In the genomic region with DNA sequence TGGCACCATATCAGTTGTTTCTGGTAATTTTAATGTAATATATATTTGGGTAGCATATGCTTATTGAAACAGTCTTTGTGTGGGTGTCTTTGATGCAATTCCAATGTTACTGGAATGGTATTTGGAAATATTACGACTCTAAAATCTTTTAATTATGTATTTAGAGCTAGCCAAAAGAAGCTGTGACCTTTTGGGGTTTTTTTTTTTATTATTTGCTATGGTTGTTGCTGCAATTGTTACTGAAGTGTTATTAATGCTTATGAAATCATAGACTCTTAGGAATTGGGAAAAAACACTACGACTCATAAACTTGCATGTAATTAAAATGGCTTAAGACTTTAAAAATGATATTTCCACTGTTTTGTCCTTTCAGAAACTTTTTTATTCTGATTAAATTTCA, we compare ENCODE assay signal across 24 cellular contexts.
A peak's percentile ranks its signal among the peaks of the same experiment; 100 is the strongest.
DNase-seq lines count a peak whose midpoint lies in the region; ATAC-seq and FAIRE-seq lines count a peak whose summit lies in the region.
"Had no signal": no experiment of that assay in that cellular context is flagged by ENCODE, and none has a peak within 500 bp of the region (broad histone marks: within the 10 kb centered on the region; RNA-seq: fewer than 3 reads in every experiment).

No MANE protein-coding gene starts in this region.

- WGBS in right cardiac atrium = 61% methylated on average over 2 of the region's 2 CpGs

- DNase-seq in left ventricle myocardium superior (no peak), right cardiac atrium (no peak), fibroblast of gingiva (ENCODE audit: low read depth) (peak; percentile 87), iris pigment epithelial cell (ENCODE audit: low read depth) (peak; percentile 27), NOMO-1 treated with dmso at 0.1 percent for 144 hours (lab: John Stamatoyannopoulos, UW; ENCODE audit: unreplicated experiment) (no peak), GM19239 (ENCODE audit: insufficient read length, low spot score) (no peak), DMS79 (lab: John Stamatoyannopoulos, UW) (no peak)
- no peak for DNase-seq in stimulated activated CD4-positive, alpha-beta T cell treated with anti-CD3 and anti-CD28 coated beads, Interleukin-4, amount 100 ng/mL, for 1 hour
- DNase-seq: 8988T; BE2C; CD4-positive, CD25-positive, alpha-beta regulatory T cell; COR-L47; DMS 273 treated with DMSO at 0.1 percent for 48 hours; KG1; MV-4-11; NCI-H1417; NCI-H187 treated with DMSO at 0.1 percent for 48 hours; NCI-H2227 treated with DMSO at 0.1 percent for 48 hours; NCI-H510A treated with DMSO at 0.1 percent for 48 hours; NCI-H774; OCI-M1; SHP77 had no signal

- H3K27ac ChIP-seq in right cardiac atrium (ENCODE audit: low read length) = no peak overlapping the region

- H3K9me3 ChIP-seq in right cardiac atrium (ENCODE audit: control insufficient read depth, low read length) = no peaks in the 10 kb centered on the region
- H3K9me3 ChIP-seq: BE2C had no signal

- H3K27me3 ChIP-seq in right cardiac atrium (ENCODE audit: control insufficient read depth, insufficient read depth) = no peaks in the 10 kb centered on the region
- H3K27me3 ChIP-seq: BE2C had no signal

- H3K4me3 ChIP-seq in right cardiac atrium (ENCODE audit: low read length) = no peak overlapping the region

- ATAC-seq in left ventricle myocardium superior = peak; percentile 18
- no peak for ATAC-seq in right cardiac atrium

- peaks cover 3% of the 10 kb centered on the region for H3K4me1 ChIP-seq in right cardiac atrium (ENCODE audit: control insufficient read depth, insufficient read depth, low read length)
- H3K4me1 ChIP-seq: BE2C had no signal

- FAIRE-seq in GM19239 (lab: Jason Lieb, UNC) = no peak
- FAIRE-seq: GM12891, GM18507 had no signal

- intact Hi-C loops in left ventricle myocardium superior (cut with micrococcal nuclease) = no loop called here
- intact Hi-C loops in right cardiac atrium (cut with DNase I) = no loop called here

Comparison
In these comparisons a context has a peak if more than half of its experiments do, and no peak if none do; other contexts are left out.
1. DNase-seq: peak in fibroblast of gingiva (single experiment) and iris pigment epithelial cell (single experiment); none in left ventricle myocardium superior (single experiment), right cardiac atrium (0 of 3), stimulated activated CD4-positive, alpha-beta T cell treated with anti-CD3 and anti-CD28 coated beads, Interleukin-4, amount 100 ng/mL, for 1 hour (single experiment), NOMO-1 treated with dmso at 0.1 percent for 144 hours (single experiment), GM19239 (single experiment) and DMS79 (single experiment).